In genomic region chr5:90940227-90940995, GRCh38 we compare ENCODE assay signal across 8 cellular contexts.
DNase-seq lines count a peak whose midpoint lies in the region; ATAC-seq and TF ChIP-seq lines count a peak whose summit lies in the region.

No MANE protein-coding gene starts in this region.

- CTCF ChIA-PET in Calu3 (lab: Charles Lee): no interaction called here

- H3K27ac Mint-ChIP-seq in Calu3 (ENCODE audit: unreplicated experiment): peak overlapping the region; percentile 7
- H3K27ac Mint-ChIP-seq in central memory CD8-positive, alpha-beta T cell (ENCODE audit: low read depth): no peak overlapping the region
- H3K27ac Mint-ChIP-seq in naive thymus-derived CD8-positive, alpha-beta T cell: peak overlapping the region in 9 of 10 donors; percentile 6 to 90 (median 68)

- POLR2A ChIA-PET in naive thymus-derived CD8-positive, alpha-beta T cell (lab: Charles Lee): no interaction called here

- no peak for TF ChIP-seq CTCF in Calu3 (IDR thresholded peaks at IDR 0.05; ENCODE audit: unreplicated experiment)

- BruUV-seq in Calu3 (replicated peaks; lab: Mats Ljungman, UMichigan): no TSS peak

- intact Hi-C loops in Calu3 (cut with micrococcal nuclease; ENCODE audit: unreplicated experiment): loop anchor here (5.0 kb wide), 1 partner anchor 137 kb away; no protein-coding TSS in a partner anchor

- no peaks in the 10 kb centered on the region for H3K27me3 Mint-ChIP-seq in Calu3 (ENCODE audit: unreplicated experiment)
- no peaks in the 10 kb centered on the region for H3K27me3 Mint-ChIP-seq in central memory CD8-positive, alpha-beta T cell
- H3K27me3 Mint-ChIP-seq in naive thymus-derived CD8-positive, alpha-beta T cell: no peaks in the 10 kb centered on the region

- peak; percentile 97 for ATAC-seq in GM19372 (IDR thresholded peaks at IDR 0.05; ENCODE audit: low read depth, unreplicated experiment)
- peak; percentile 99 for ATAC-seq in HG03159 (IDR thresholded peaks at IDR 0.05; ENCODE audit: unreplicated experiment)
- peak; percentile 95 for ATAC-seq in central memory CD8-positive, alpha-beta T cell (replicated peaks; ENCODE audit: extremely low read depth, poor library complexity, severe bottlenecking)
- peak; percentile 89 to 99 for ATAC-seq in naive thymus-derived CD8-positive, alpha-beta T cell

- H3K36me3 Mint-ChIP-seq in Calu3 (ENCODE audit: insufficient read depth, unreplicated experiment): peaks cover 7% of the 10 kb centered on the region
- no peaks in the 10 kb centered on the region for H3K36me3 Mint-ChIP-seq in central memory CD8-positive, alpha-beta T cell (ENCODE audit: insufficient read depth)
- H3K36me3 Mint-ChIP-seq in naive thymus-derived CD8-positive, alpha-beta T cell: peaks cover 0 to under 1% (median 0%) of the 10 kb centered on the region in 3 donors

- H3K4me3 Mint-ChIP-seq in Calu3 (ENCODE audit: low read depth, unreplicated experiment): no peak overlapping the region
- no peak overlapping the region for H3K4me3 Mint-ChIP-seq in central memory CD8-positive, alpha-beta T cell
- H3K4me3 Mint-ChIP-seq in naive thymus-derived CD8-positive, alpha-beta T cell: peak overlapping the region in 3 of 10 donors; percentile 2 to 35 (median 4)

- H3K4me1 Mint-ChIP-seq in Calu3 (ENCODE audit: low read depth, unreplicated experiment): peaks cover 28% of the 10 kb centered on the region
- peaks cover 8% of the 10 kb centered on the region for H3K4me1 Mint-ChIP-seq in central memory CD8-positive, alpha-beta T cell
- peaks cover 5 to 10% (median 9%) of the 10 kb centered on the region in 4 donors for H3K4me1 Mint-ChIP-seq in naive thymus-derived CD8-positive, alpha-beta T cell

- no peaks in the 10 kb centered on the region for H3K9me3 Mint-ChIP-seq in Calu3 (ENCODE audit: low read depth, unreplicated experiment)
- H3K9me3 Mint-ChIP-seq in central memory CD8-positive, alpha-beta T cell: no peaks in the 10 kb centered on the region
- H3K9me3 Mint-ChIP-seq in naive thymus-derived CD8-positive, alpha-beta T cell: no peaks in the 10 kb centered on the region

- peak; percentile 42 for DNase-seq in Calu3
- peak; percentile 11 for DNase-seq in NOMO-1 treated with dmso at 0.1 percent for 144 hours (lab: John Stamatoyannopoulos, UW; ENCODE audit: unreplicated experiment)
- peak in 1 of 2 donors; percentile 25 for DNase-seq in central memory CD8-positive, alpha-beta T cell (ENCODE audit: low spot score in 2 of 2)
- DNase-seq in naive thymus-derived CD8-positive, alpha-beta T cell: peak; percentile 15 to 68 (median 32)
- no peak for DNase-seq in midbrain (lab: John Stamatoyannopoulos, UW)
- no peak for DNase-seq in DMS114 treated with DMSO at 0.1 percent for 48 hours (lab: John Stamatoyannopoulos, UW; ENCODE audit: unreplicated experiment)

Comparison
In these comparisons a context has a peak if more than half of its experiments do, and no peak if none do; other contexts are left out.
1. DNase-seq: peak in Calu3 (single experiment), NOMO-1 treated with dmso at 0.1 percent for 144 hours (single experiment) and naive thymus-derived CD8-positive, alpha-beta T cell (10 of 10); none in midbrain (single experiment) and DMS114 treated with DMSO at 0.1 percent for 48 hours (single experiment).
2. Peak in every context shown above with its lines, with median percentiles within 50 percentile points of each other: ATAC-seq.